24 cellular contexts compared by ENCODE assay signal in genomic region chr6:29757282-29757681, GRCh38.
"Had no signal": no experiment of that assay in that cellular context is flagged by ENCODE, and none has a peak within 500 bp of the region (broad histone marks: within the 10 kb centered on the region; RNA-seq: fewer than 3 reads in every experiment).

No MANE protein-coding gene starts in this region.

- H3K9ac ChIP-seq: parathyroid adenoma had no signal

- H3K27me3 ChIP-seq: adrenal gland, breast epithelium, right lobe of liver, testis, upper lobe of right lung had no signal

- H3K27ac Mint-ChIP-seq: activated CD4-positive, alpha-beta T cell treated with anti-CD3 and anti-CD28 coated beads, Interleukin-2, amount 10 ng/mL, durations not matched to agents 7 days and 5 days; activated CD8-positive, alpha-beta T cell treated with anti-CD3 and anti-CD28 coated beads, Interleukin-2, amount 10 ng/mL, durations not matched to agents 7 days and 5 days; activated naive CD4-positive, alpha-beta T cell treated with anti-CD3 and anti-CD28 coated beads, Interleukin-2, amount 50 U/mL, for 72 hours; stimulated activated effector memory CD8-positive, alpha-beta T cell treated with anti-CD3 and anti-CD28 coated beads, Interleukin-12 subunit alpha, Interleukin-12 subunit beta, amount 100 ng/mL, for 72 hours had no signal

- ATAC-seq: activated CD4-positive, CD25-positive, alpha-beta regulatory T cell treated with anti-CD3 and anti-CD28 coated beads, Interleukin-2, amount 50 U/mL, for 24 hours; activated CD8-positive, alpha-beta T cell treated with anti-CD3 and anti-CD28 coated beads, Interleukin-2, amount 10 ng/mL, durations not matched to agents 7 days and 5 days; activated naive CD4-positive, alpha-beta T cell treated with anti-CD3 and anti-CD28 coated beads, Interleukin-2, amount 50 U/mL, for 72 hours; left cardiac atrium; natural killer cell; right lobe of liver; stimulated activated effector memory CD8-positive, alpha-beta T cell treated with anti-CD3 and anti-CD28 coated beads, Interleukin-12 subunit alpha, Interleukin-12 subunit beta, amount 100 ng/mL, for 72 hours; upper lobe of right lung had no signal

- H3K9me3 Mint-ChIP-seq: activated CD4-positive, alpha-beta T cell treated with anti-CD3 and anti-CD28 coated beads, Interleukin-2, amount 10 ng/mL, durations not matched to agents 7 days and 5 days; activated naive CD4-positive, alpha-beta T cell treated with anti-CD3 and anti-CD28 coated beads, Interleukin-2, amount 50 U/mL, for 72 hours; natural killer cell; stimulated activated effector memory CD8-positive, alpha-beta T cell treated with anti-CD3 and anti-CD28 coated beads, Interleukin-12 subunit alpha, Interleukin-12 subunit beta, amount 100 ng/mL, for 72 hours had no signal

- H3K4me3 Mint-ChIP-seq: activated CD4-positive, alpha-beta T cell treated with anti-CD3 and anti-CD28 coated beads, Interleukin-2, amount 10 ng/mL, durations not matched to agents 7 days and 5 days; activated CD8-positive, alpha-beta T cell treated with anti-CD3 and anti-CD28 coated beads, Interleukin-2, amount 10 ng/mL, durations not matched to agents 7 days and 5 days; natural killer cell; stimulated activated effector memory CD8-positive, alpha-beta T cell treated with anti-CD3 and anti-CD28 coated beads, Interleukin-12 subunit alpha, Interleukin-12 subunit beta, amount 100 ng/mL, for 72 hours had no signal

- H2AFZ ChIP-seq: parathyroid adenoma had no signal

- H3K36me3 Mint-ChIP-seq: activated naive CD4-positive, alpha-beta T cell treated with anti-CD3 and anti-CD28 coated beads, Interleukin-2, amount 50 U/mL, for 72 hours; natural killer cell; stimulated activated effector memory CD8-positive, alpha-beta T cell treated with anti-CD3 and anti-CD28 coated beads, Interleukin-12 subunit alpha, Interleukin-12 subunit beta, amount 100 ng/mL, for 72 hours had no signal

- H3K4me1 ChIP-seq: breast epithelium, parathyroid adenoma, right lobe of liver had no signal

- DNase-seq: activated CD4-positive, alpha-beta T cell treated with anti-CD3 and anti-CD28 coated beads, Interleukin-2, amount 10 ng/mL, durations not matched to agents 7 days and 5 days; activated CD8-positive, alpha-beta T cell treated with anti-CD3 and anti-CD28 coated beads, Interleukin-2, amount 10 ng/mL, durations not matched to agents 7 days and 5 days; activated gamma-delta T cell; activated T-cell treated with anti-CD3 and anti-CD28 coated beads, Interleukin-2, amount 50 U/mL, for 48 hours; adrenal gland; cerebellar nuclear complex; effector CD4-positive, alpha-beta T cell; left cardiac atrium; natural killer cell; small intestine; stimulated activated CD4-positive, alpha-beta T cell treated with anti-CD3 and anti-CD28 coated beads, Interleukin-15, amount 100 ng/mL, for 24 hours; stimulated activated CD4-positive, alpha-beta T cell treated with anti-CD3 and anti-CD28 coated beads, Interleukin-4, amount 100 ng/mL, for 24 hours; stomach; T-helper 1 cell; T-helper 9 cell; testis; upper lobe of right lung had no signal

- H3K9me3 ChIP-seq: adrenal gland, breast epithelium, esophagus muscularis mucosa, right lobe of liver, stomach, testis, upper lobe of right lung had no signal

- H3K27me3 Mint-ChIP-seq: activated CD4-positive, alpha-beta T cell treated with anti-CD3 and anti-CD28 coated beads, Interleukin-2, amount 10 ng/mL, durations not matched to agents 7 days and 5 days had no signal

- H3K27ac ChIP-seq: adrenal gland, breast epithelium, esophagus muscularis mucosa, parathyroid adenoma, right lobe of liver, stomach, testis, upper lobe of right lung had no signal

- H3K79me2 ChIP-seq: parathyroid adenoma had no signal
